In the genomic region with DNA sequence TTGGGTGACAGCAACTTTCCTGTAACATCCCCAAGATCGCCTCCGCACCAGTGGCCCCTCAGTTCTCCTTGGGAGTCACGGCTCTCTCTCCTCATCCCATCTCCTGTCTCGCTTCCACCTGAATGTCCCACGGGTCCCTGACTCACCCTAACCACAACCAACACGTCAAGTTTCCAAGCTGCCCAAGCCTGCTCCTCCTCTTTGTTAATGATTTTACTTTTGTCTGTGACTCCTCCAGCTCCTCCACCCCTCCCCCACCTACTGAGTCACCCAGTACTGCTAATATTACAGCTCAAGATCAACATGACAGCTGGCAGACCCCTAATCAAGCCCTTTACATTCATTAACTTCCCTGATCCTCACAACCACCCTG, we compare ENCODE assay signal across 8 cellular contexts. TPM values are rescaled to one million over a fixed set of nuclear protein-coding genes. Genes with fewer than 3 reads are reported as not detected.
DNase-seq lines count a peak whose midpoint lies in the region; ATAC-seq and TF ChIP-seq lines count a peak whose summit lies in the region.

No MANE protein-coding gene starts in this region.

- H3K4me1 Mint-ChIP-seq in endodermal cell, result peaks cover 21% of the 10 kb centered on the region

- intact Hi-C loops in spleen (cut with DNase I; ENCODE audit: low total_unique reads), result no loop called here
- intact Hi-C loops in right cardiac atrium (cut with DNase I), result loop anchor here in 1 of 4 donors (10.0 kb wide), 1 partner anchor 292 kb away; no protein-coding TSS in a partner anchor

- peak overlapping the region; percentile 94 for H3K27ac ChIP-seq in RWPE2 (ENCODE audit: poor library complexity, severe bottlenecking)
- no peak overlapping the region for H3K27ac ChIP-seq in endodermal cell (ENCODE audit: low read depth, low read length)
- H3K27ac ChIP-seq in spleen, result peak overlapping the region in 2 of 8 donors; percentile 36 to 54
- no peak overlapping the region for H3K27ac ChIP-seq in right cardiac atrium (ENCODE audit: low read length)

- H3K36me3 ChIP-seq in RWPE2 (ENCODE audit: low read depth) (no peaks in the 10 kb centered on the region), endodermal cell (ENCODE audit: control insufficient read depth, insufficient read depth, low read length) (no peaks in the 10 kb centered on the region), spleen (peaks cover 0 to 66% (median 4%) of the 10 kb centered on the region in 6 donors)

- no peaks in the 10 kb centered on the region for H3K27me3 Mint-ChIP-seq in endodermal cell (ENCODE audit: insufficient read depth)

- H3K9ac ChIP-seq in endodermal cell (ENCODE audit: extremely low read depth, low read length, poor library complexity, severe bottlenecking), result no peak overlapping the region

- TF ChIP-seq CTCF in RWPE2 (IDR thresholded peaks at IDR 0.05; ENCODE audit: poor library complexity, severe bottlenecking), result no peak
- no peak for TF ChIP-seq CTCF in endodermal cell (conservative IDR thresholded peaks at IDR 0.05)
- TF ChIP-seq CTCF in spleen (IDR thresholded peaks at IDR 0.05 in 8 of 11, conservative IDR thresholded peaks at IDR 0.05 in 3 of 11), result no peak

- no peak overlapping the region for H3K27ac Mint-ChIP-seq in endodermal cell

- TF ChIP-seq POLR2A in spleen (IDR thresholded peaks at IDR 0.05), result no peak

- no peak overlapping the region for H3K4me3 ChIP-seq in RWPE2 (ENCODE audit: severe bottlenecking)
- H3K4me3 ChIP-seq in endodermal cell (ENCODE audit: low read length), result no peak overlapping the region
- no peak overlapping the region for H3K4me3 ChIP-seq in spleen
- H3K4me3 ChIP-seq in right cardiac atrium (ENCODE audit: low read length), result no peak overlapping the region

- H3K9me3 ChIP-seq in RWPE2 (ENCODE audit: severe bottlenecking) (no peaks in the 10 kb centered on the region), endodermal cell (ENCODE audit: control insufficient read depth, low read length) (no peaks in the 10 kb centered on the region), spleen (no peaks in the 10 kb centered on the region), right cardiac atrium (ENCODE audit: control insufficient read depth, low read length) (no peaks in the 10 kb centered on the region)

- peak; percentile 74 for DNase-seq in GM03348 (ENCODE audit: low spot score)
- DNase-seq in RWPE2 (ENCODE audit: low spot score), result peak; percentile 97
- peak; percentile 53 for DNase-seq in endodermal cell
- peak; percentile 33 for DNase-seq in spleen
- no peak for DNase-seq in effector CD8-positive, alpha-beta T cell (lab: John Stamatoyannopoulos, UW)
- DNase-seq in right cardiac atrium, result no peak

- H3K27me3 ChIP-seq in RWPE2 (ENCODE audit: insufficient read depth, poor library complexity, severe bottlenecking) (no peaks in the 10 kb centered on the region), endodermal cell (ENCODE audit: control insufficient read depth, insufficient read depth, low read length, poor library complexity, severe bottlenecking) (no peaks in the 10 kb centered on the region), spleen (replicated peaks in 1 of 7) (no peaks in the 10 kb centered on the region), right cardiac atrium (ENCODE audit: control insufficient read depth, insufficient read depth) (no peaks in the 10 kb centered on the region)

- no peak overlapping the region for H3K4me3 Mint-ChIP-seq in endodermal cell

- H3K9me3 Mint-ChIP-seq in endodermal cell, result no peaks in the 10 kb centered on the region

- 86 to 87% methylated on average over 5 to 6 of the region's 6 CpGs for WGBS in endodermal cell (ENCODE audit: insufficient coverage in 1 of 2, insufficient read length in 1 of 2), 2 experiments
- 73 to 80% (median 77%) methylated on average over 6 of the region's 6 CpGs for whole genome bisulfite sequencing in spleen, 5 donors
- 85% methylated on average over 6 of the region's 6 CpGs for WGBS in right cardiac atrium

- ATAC-seq in RWPE2 (ENCODE audit: low read depth), result peak; percentile 89
- ATAC-seq in right cardiac atrium, result no peak
- no peak for ATAC-seq in GM21786 (IDR thresholded peaks at IDR 0.05; ENCODE audit: unreplicated experiment)
- ATAC-seq in HG02763 (IDR thresholded peaks at IDR 0.05; ENCODE audit: unreplicated experiment), result no peak

- peaks cover 24% of the 10 kb centered on the region for H3K4me1 ChIP-seq in RWPE2 (ENCODE audit: insufficient read depth, poor library complexity, severe bottlenecking)
- peaks cover 12% of the 10 kb centered on the region for H3K4me1 ChIP-seq in endodermal cell (ENCODE audit: control insufficient read depth, insufficient read depth, low read length)
- peaks cover 0 to 8% (median 5%) of the 10 kb centered on the region in 6 donors for H3K4me1 ChIP-seq in spleen
- no peaks in the 10 kb centered on the region for H3K4me1 ChIP-seq in right cardiac atrium (ENCODE audit: control insufficient read depth, insufficient read depth, low read length)

- peaks cover 54% of the 10 kb centered on the region for H3K36me3 Mint-ChIP-seq in endodermal cell (ENCODE audit: low read depth)

RNA-seq across cellular contexts. Expression of a gene that starts 39.3 kb away (rescaled TPM):
- total RNA-seq in endodermal cell, result 10 to 100 TPM; 32.5 to 49.0 TPM
- 11.3 TPM for polyA plus RNA-seq in endodermal cell (2013, experiment 1 of 2)
- 8.7 TPM for polyA plus RNA-seq in endodermal cell (2013, experiment 2 of 2)
- 10 to 100 TPM; 11.5 to 24.6 (median 17.8) TPM for total RNA-seq in spleen
- polyA plus RNA-seq in spleen, result 10 to 100 TPM; 14.3 to 17.7 (median 17.3) TPM
- 10 to 100 TPM; 13.2 to 30.5 (median 25.9) TPM for total RNA-seq in right cardiac atrium
- 19.8 TPM for polyA plus RNA-seq in right cardiac atrium

Comparison
In these comparisons a context has a peak if more than half of its experiments do, and no peak if none do; other contexts are left out.
1. DNase-seq: peak in GM03348 (single experiment), RWPE2 (single experiment), endodermal cell (single experiment) and spleen (single experiment); none in effector CD8-positive, alpha-beta T cell (single experiment) and right cardiac atrium (0 of 3).